Comparison of ENCODE assay signal across 8 cellular contexts in the genomic region with DNA sequence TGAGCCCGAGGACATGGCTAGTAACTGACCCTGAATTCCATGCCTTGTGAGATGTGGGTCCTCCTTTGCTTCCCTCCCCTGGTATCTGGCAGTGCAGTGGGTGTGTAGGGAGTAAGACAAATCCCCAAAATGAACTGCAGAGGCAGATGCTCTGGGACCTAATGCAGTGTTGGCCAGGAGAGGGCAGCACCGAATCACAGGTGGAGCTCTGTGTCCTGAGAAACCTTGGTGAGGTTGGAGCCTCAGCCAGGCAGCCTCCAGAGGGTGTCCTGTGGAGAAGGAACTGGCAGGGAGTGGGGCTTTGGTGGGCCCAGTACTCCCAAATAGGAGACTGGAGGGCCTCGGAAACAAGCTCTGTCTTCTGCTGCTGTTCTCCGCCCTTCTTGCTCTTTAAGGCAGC.
DNase-seq lines count a peak whose midpoint lies in the region; ATAC-seq and TF ChIP-seq lines count a peak whose summit lies in the region.
"Not testable (repeated sequence)": the region's sequence is repeated elsewhere in the genome, so short reads cannot be mapped to it uniquely, and the experiment has no call there.

No MANE protein-coding gene starts in this region.

- in situ Hi-C loops in transverse colon (cut with MboI; ENCODE audit: low pct_ligation_motif_present in 1 of 4, low pct_unique_long_range_greater_than_20kb in 1 of 4, low sequenced_read_pairs in 3 of 4): not testable (repeated sequence)

- DNase-seq in endothelial cell (ENCODE audit: low spot score); right lobe of liver; transverse colon: not testable (repeated sequence)

- H3K27me3 Mint-ChIP-seq in endothelial cell (ENCODE audit: unreplicated experiment): not testable (repeated sequence)

- H3K36me3 ChIP-seq in right lobe of liver, transverse colon: not testable (repeated sequence)

- not testable (repeated sequence) for H3K9me3 Mint-ChIP-seq in endothelial cell (ENCODE audit: unreplicated experiment)

- WGBS in right lobe of liver (ENCODE audit: insufficient coverage, low coverage, low lambda C conversion rate, missing lambda C conversion rate): 0% methylated on average over 1 of the region's 4 CpGs
- WGBS in transverse colon (ENCODE audit: low coverage in 1 of 2), 2 donors: 62% methylated on average over 3 of the region's 4 CpGs; no CpG with 5 or more reads in 1 of the 2 donors

- H3K27ac ChIP-seq in VCaP, right lobe of liver, transverse colon: not testable (repeated sequence)

- H3K9me3 ChIP-seq in right lobe of liver, transverse colon: not testable (repeated sequence)

- peak; percentile 71 for ATAC-seq in GM19455 (IDR thresholded peaks at IDR 0.05; ENCODE audit: unreplicated experiment)
- ATAC-seq in HG02571 (IDR thresholded peaks at IDR 0.05; ENCODE audit: unreplicated experiment): peak; percentile 80
- peak; percentile 86 for ATAC-seq in HG03342 (IDR thresholded peaks at IDR 0.05; ENCODE audit: unreplicated experiment)
- ATAC-seq in right lobe of liver: peak; percentile 90 to 97 (median 94)

- H3K27ac Mint-ChIP-seq in endothelial cell (ENCODE audit: unreplicated experiment): not testable (repeated sequence)

- not testable (repeated sequence) for H3K4me1 Mint-ChIP-seq in endothelial cell (ENCODE audit: unreplicated experiment)

- not testable (repeated sequence) for H3K27me3 ChIP-seq in right lobe of liver, transverse colon

- intact Hi-C loops in right lobe of liver (cut with DNase I); transverse colon (cut with DNase I; ENCODE audit: low total_unique reads): not testable (repeated sequence)

- H3K36me3 Mint-ChIP-seq in endothelial cell (ENCODE audit: low read depth, unreplicated experiment): not testable (repeated sequence)

- TF ChIP-seq CTCF in GM12875 (IDR thresholded peaks at IDR 0.05; ENCODE audit: borderline replicate concordance, insufficient read depth, low read depth, low read length) (0 out of 2 replicates have a peak, but pooled peaks have one; percentile 20), VCaP (conservative IDR thresholded peaks at IDR 0.05) (peak; percentile 88), endothelial cell (IDR thresholded peaks at IDR 0.05; ENCODE audit: unreplicated experiment) (peak; percentile 47), right lobe of liver (IDR thresholded peaks at IDR 0.05) (peak; percentile 5 to 39 (median 26)), transverse colon (IDR thresholded peaks at IDR 0.05) (peak in 3 of 5 experiments; percentile 29 to 49 (median 36))

- not testable (repeated sequence) for TF ChIP-seq EP300 in transverse colon (IDR thresholded peaks at IDR 0.05; ENCODE audit: low read depth)

- not testable (repeated sequence) for TF ChIP-seq POLR2A in right lobe of liver (IDR thresholded peaks at IDR 0.05); transverse colon (IDR thresholded peaks at IDR 0.05)

- H3K4me3 ChIP-seq in GM12875 (ENCODE audit: low read depth, low read length); right lobe of liver; transverse colon: not testable (repeated sequence)

- H3K4me1 ChIP-seq in right lobe of liver, transverse colon: not testable (repeated sequence)

- H3K4me3 Mint-ChIP-seq in endothelial cell (ENCODE audit: unreplicated experiment): not testable (repeated sequence)

Comparison
In these comparisons a context has a peak if more than half of its experiments do, and no peak if none do; other contexts are left out.
1. CTCF ChIP-seq: peak in every context shown above with its lines; median percentile 88 in VCaP; 47 in endothelial cell; 36 in transverse colon; 26 in right lobe of liver; 20 in GM12875.